In genomic region chr12:115511971-115512370, GRCh38 we compare ENCODE assay signal across 18 cellular contexts.
"Had no signal": no experiment of that assay in that cellular context is flagged by ENCODE, and none has a peak within 500 bp of the region (broad histone marks: within the 10 kb centered on the region; RNA-seq: fewer than 3 reads in every experiment).

No MANE protein-coding gene starts in this region.

- H3K27ac ChIP-seq: esophagus squamous epithelium, gastroesophageal sphincter, spleen, testis, tibial nerve had no signal

- H3K4me3 ChIP-seq: esophagus squamous epithelium, gastroesophageal sphincter, spleen, testis, tibial nerve had no signal

- H3K4me1 ChIP-seq: gastroesophageal sphincter, spleen, tibial nerve had no signal

- H3K36me3 ChIP-seq: esophagus squamous epithelium, gastroesophageal sphincter, spleen, tibial nerve had no signal

- H3K27me3 ChIP-seq: esophagus squamous epithelium, spleen, testis, tibial nerve had no signal

- DNase-seq: effector memory CD8-positive, alpha-beta T cell; esophagus squamous epithelium; foreskin fibroblast; glutamatergic neuron; left colon; left ventricle myocardium superior; mesendoderm; naive B cell; spleen; stimulated activated CD4-positive, alpha-beta T cell treated with anti-CD3 and anti-CD28 coated beads, Interleukin-15, amount 100 ng/mL, for 24 hours; stimulated activated CD4-positive, alpha-beta T cell treated with anti-CD3 and anti-CD28 coated beads, Interleukin-1b, Interleukin-23, amount 100 ng/mL, for 48 hours; stimulated activated CD4-positive, alpha-beta T cell treated with anti-CD3 and anti-CD28 coated beads, Interleukin-4, amount 100 ng/mL, for 4 hours; stimulated activated naive B cell treated with anti-CD40 and anti-IgM and Interleukin-4, amounts not matched to agents 10 μg/mL and 1 μg/mL and 100 μg/mL, for 72 hours; stimulated activated naive CD8-positive, alpha-beta T cell treated with anti-CD3 and anti-CD28 coated beads, Interleukin-15, amount 100 ng/mL, for 72 hours; testis had no signal

- H3K9me3 ChIP-seq: testis had no signal

- ATAC-seq: effector memory CD8-positive, alpha-beta T cell; gastroesophageal sphincter; left colon; left ventricle myocardium superior; sciatic nerve; stimulated activated naive B cell treated with anti-CD40 and anti-IgM and Interleukin-4, amounts not matched to agents 10 μg/mL and 1 μg/mL and 100 μg/mL, for 72 hours; stimulated activated naive CD8-positive, alpha-beta T cell treated with anti-CD3 and anti-CD28 coated beads, Interleukin-15, amount 100 ng/mL, for 72 hours had no signal
